In the genomic region with DNA sequence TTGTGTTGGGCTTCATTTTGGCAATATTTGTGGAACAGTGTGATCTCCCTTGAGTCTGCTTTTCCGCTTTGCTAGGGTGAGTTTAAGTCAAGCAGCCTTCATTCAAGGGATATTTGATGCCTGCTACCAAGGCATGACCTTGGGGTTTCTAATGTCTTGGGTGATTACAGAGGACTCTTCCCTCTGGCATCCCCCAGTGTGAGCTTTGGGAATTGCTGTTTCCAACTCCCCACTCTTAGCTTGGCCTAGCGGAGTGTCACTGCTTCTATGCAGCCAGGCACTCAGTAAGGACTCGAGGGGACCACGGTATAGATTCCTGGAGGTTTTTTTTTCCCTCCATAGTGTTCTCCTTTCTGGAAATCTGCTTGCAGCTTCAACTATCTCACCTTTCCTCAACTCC, we compare ENCODE assay signal across 12 cellular contexts. TPM values are rescaled to one million over a fixed set of nuclear protein-coding genes. Genes with fewer than 3 reads are reported as not detected.
DNase-seq lines count a peak whose midpoint lies in the region; ATAC-seq and TF ChIP-seq lines count a peak whose summit lies in the region.
"Had no signal": no experiment of that assay in that cellular context is flagged by ENCODE, and none has a peak within 500 bp of the region (broad histone marks: within the 10 kb centered on the region; RNA-seq: fewer than 3 reads in every experiment).

No MANE protein-coding gene starts in this region.

- intact Hi-C loops in CD14-positive monocyte (cut with micrococcal nuclease), result no loop called here

- peak; percentile 16 for ATAC-seq in left lobe of liver
- ATAC-seq: natural killer cell had no signal

- TF ChIP-seq RAD21 in Ishikawa (IDR thresholded peaks at IDR 0.05; ENCODE audit: low read depth), result peak; percentile 68

- H3K4me3 Mint-ChIP-seq in CD14-positive monocyte, result no peak overlapping the region
- H3K4me3 Mint-ChIP-seq: natural killer cell had no signal

- peak; percentile 44 for DNase-seq in D341Med (ENCODE audit: low spot score)
- peak; percentile 35 for DNase-seq in amniotic epithelial cell (ENCODE audit: low read depth)
- no peak for DNase-seq in left lobe of liver (ENCODE audit: low spot score)
- DNase-seq in CD14-positive monocyte (ENCODE audit: low spot score), result no peak
- no peak for DNase-seq in germinal center (ENCODE audit: low spot score)
- DNase-seq in activated naive CD4-positive, alpha-beta T cell treated with anti-CD3 and anti-CD28 coated beads, Interleukin-2, amount 50 U/mL, for 16 hours, result no peak
- no peak for DNase-seq in stimulated activated CD4-positive, alpha-beta T cell treated with anti-CD3 and anti-CD28 coated beads, Interleukin-15, amount 100 ng/mL, for 24 hours
- DNase-seq: activated gamma-delta T cell treated with Interleukin-2 at 50 U/mL for 16 hours, natural killer cell, NCI-H187 treated with DMSO at 0.1 percent for 48 hours, uterus had no signal

- H3K27ac Mint-ChIP-seq in CD14-positive monocyte, result no peak overlapping the region
- H3K27ac Mint-ChIP-seq: natural killer cell had no signal

- no peaks in the 10 kb centered on the region for H3K9me3 Mint-ChIP-seq in CD14-positive monocyte
- H3K9me3 Mint-ChIP-seq: natural killer cell had no signal

- H3K36me3 Mint-ChIP-seq in CD14-positive monocyte, result peaks cover 12 to 15% of the 10 kb centered on the region in 2 donors
- H3K36me3 Mint-ChIP-seq: natural killer cell had no signal

- H3K4me1 Mint-ChIP-seq in CD14-positive monocyte, result peaks cover 5% of the 10 kb centered on the region

- H3K27me3 Mint-ChIP-seq in CD14-positive monocyte (ENCODE audit: low read depth in 3 of 3), result peaks cover 0 to 3% (median 0%) of the 10 kb centered on the region in 3 donors

- no peak for TF ChIP-seq EP300 in Ishikawa (IDR thresholded peaks at IDR 0.05; ENCODE audit: borderline replicate concordance)

- TF ChIP-seq CTCF in CD14-positive monocyte (IDR thresholded peaks at IDR 0.05), result no peak

TF ChIP-seq in Ishikawa, 13 proteins besides CTCF, POLR2A, EP300 and RAD21:
- TF ChIP-seq, protein P1, sequence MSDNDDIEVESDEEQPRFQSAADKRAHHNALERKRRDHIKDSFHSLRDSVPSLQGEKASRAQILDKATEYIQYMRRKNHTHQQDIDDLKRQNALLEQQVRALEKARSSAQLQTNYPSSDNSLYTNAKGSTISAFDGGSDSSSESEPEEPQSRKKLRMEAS (IDR thresholded peaks at IDR 0.05), result no peak
- TF ChIP-seq ZBTB7A (IDR thresholded peaks at IDR 0.05; ENCODE audit: low read depth), result no peak
- TF ChIP-seq NFIC (IDR thresholded peaks at IDR 0.05), result no peak
- no peak for TF ChIP-seq YY1 (IDR thresholded peaks at IDR 0.05; ENCODE audit: low read depth)
- no peak for TF ChIP-seq TCF12 (IDR thresholded peaks at IDR 0.05; ENCODE audit: low read depth)

RNA-seq across cellular contexts. Expression of a gene that starts 21.1 kb away (rescaled TPM):
- total RNA-seq in left lobe of liver, result 0.30 TPM
- not detected for polyA plus RNA-seq in CD14-positive monocyte
- total RNA-seq: natural killer cell had no signal

RNA-seq across cellular contexts. Expression of a gene that starts 24.6 kb away (rescaled TPM):
- total RNA-seq in left lobe of liver, result 33.0 TPM
- polyA plus RNA-seq in CD14-positive monocyte, result 100 to 1,000 TPM; 126 to 166 TPM

RNA-seq across cellular contexts. Expression of a gene that starts 56.4 kb away (rescaled TPM):
- total RNA-seq in left lobe of liver, result 29.7 TPM
- 100 to 1,000 TPM; 136 to 189 TPM for polyA plus RNA-seq in CD14-positive monocyte

Comparison
In these comparisons a context has a peak if more than half of its experiments do, and no peak if none do; other contexts are left out.
1. DNase-seq: peak in D341Med (single experiment) and amniotic epithelial cell (single experiment); none in left lobe of liver (single experiment), CD14-positive monocyte (single experiment), germinal center (single experiment), activated naive CD4-positive, alpha-beta T cell treated with anti-CD3 and anti-CD28 coated beads, Interleukin-2, amount 50 U/mL, for 16 hours (single experiment) and stimulated activated CD4-positive, alpha-beta T cell treated with anti-CD3 and anti-CD28 coated beads, Interleukin-15, amount 100 ng/mL, for 24 hours (single experiment).